In the genomic region with DNA sequence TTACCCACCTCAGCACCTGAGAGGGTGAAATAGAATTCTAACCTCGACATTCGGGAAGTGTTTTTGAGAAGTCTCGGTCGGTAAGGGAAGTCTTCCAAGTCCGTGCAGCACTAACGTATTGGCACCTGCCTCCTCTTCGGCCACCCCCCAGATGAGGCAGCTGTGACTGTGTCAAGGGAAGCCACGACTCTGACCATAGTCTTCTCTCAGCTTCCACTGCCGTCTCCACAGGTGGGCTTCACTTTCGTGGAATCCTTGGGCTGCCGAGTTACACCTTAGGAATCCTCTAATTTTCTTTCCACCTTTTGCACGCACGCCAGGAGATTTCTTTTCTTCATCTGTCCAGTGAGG, we compare ENCODE assay signal across 8 cellular contexts. TPM values are rescaled to one million over a fixed set of nuclear protein-coding genes. Genes with fewer than 3 reads are reported as not detected.
DNase-seq lines count a peak whose midpoint lies in the region; ATAC-seq and TF ChIP-seq lines count a peak whose summit lies in the region.

No MANE protein-coding gene starts in this region.

- TF ChIP-seq CTCF in activated CD8-positive, alpha-beta T cell treated with anti-CD3 and anti-CD28 coated beads for 36 hours (IDR thresholded peaks at IDR 0.05): peak; percentile 7
- TF ChIP-seq CTCF in heart left ventricle (IDR thresholded peaks at IDR 0.05): no peak
- TF ChIP-seq CTCF in sigmoid colon (IDR thresholded peaks at IDR 0.05): peak in 3 of 4 experiments; percentile 4 to 11 (median 6)
- TF ChIP-seq CTCF in GM20000 (IDR thresholded peaks at IDR 0.05; ENCODE audit: extremely low read depth, missing control alignments): no peak

- no peaks in the 10 kb centered on the region for H3K27me3 Mint-ChIP-seq in activated CD8-positive, alpha-beta T cell treated with anti-CD3 and anti-CD28 coated beads for 36 hours

- POLR2A ChIA-PET in activated CD8-positive, alpha-beta T cell treated with anti-CD3 and anti-CD28 coated beads for 36 hours (lab: Charles Lee): interaction anchor here (1.0 to 1.3 kb wide), 2 partner anchors 11 to 63 kb away, joined by 3 to 4 read pairs; no protein-coding TSS in a partner anchor

- H3K36me3 Mint-ChIP-seq in activated CD8-positive, alpha-beta T cell treated with anti-CD3 and anti-CD28 coated beads for 36 hours (ENCODE audit: low read depth): peaks cover 13% of the 10 kb centered on the region

- peak; percentile 6 to 19 for ATAC-seq in activated CD4-positive, CD25-positive, alpha-beta regulatory T cell treated with anti-CD3 and anti-CD28 coated beads, Interleukin-2, amount 50 U/mL, for 24 hours
- ATAC-seq in HG03103 (IDR thresholded peaks at IDR 0.05; ENCODE audit: low read depth, unreplicated experiment) (peak; percentile 8), heart left ventricle (peak in 2 of 4 donors; percentile 5 to 7)
- peak; percentile 13 for ATAC-seq in activated CD8-positive, alpha-beta T cell treated with anti-CD3 and anti-CD28 coated beads for 36 hours

- no peak for DNase-seq in activated CD4-positive, CD25-positive, alpha-beta regulatory T cell treated with anti-CD3 and anti-CD28 coated beads, Interleukin-2, amount 50 U/mL, for 72 hours
- no peak for DNase-seq in activated CD8-positive, alpha-beta T cell treated with anti-CD3 and anti-CD28 coated beads for 36 hours
- DNase-seq in heart left ventricle (no peak), sigmoid colon (no peak), GM20000 (ENCODE audit: low spot score) (no peak), NCI-H82 treated with DMSO at 0.1 percent for 48 hours (lab: John Stamatoyannopoulos, UW; ENCODE audit: unreplicated experiment) (no peak)

- WGBS in heart left ventricle, 4 donors: 0 to 2% (median 2%) methylated on average over 11 to 13 of the region's 13 CpGs
- 1 to 4% methylated on average over 13 of the region's 13 CpGs for WGBS in sigmoid colon, 2 donors

- H3K4me1 ChIP-seq in heart left ventricle (peaks cover 0 to 53% (median 41%) of the 10 kb centered on the region in 12 donors), sigmoid colon (peaks cover 0 to 38% (median 28%) of the 10 kb centered on the region in 4 donors)

- intact Hi-C loops in activated CD8-positive, alpha-beta T cell treated with anti-CD3 and anti-CD28 coated beads for 36 hours (cut with micrococcal nuclease): no loop called here
- intact Hi-C loops in heart left ventricle (cut with DNase I): loop anchor here in 2 of 10 donors (5.0 kb wide), 2 partner anchors 96 to 101 kb away; no protein-coding TSS in a partner anchor
- intact Hi-C loops in sigmoid colon (cut with DNase I): loop anchor here (2.0 to 10.0 kb wide), 2 partner anchors 81 to 99 kb away; a partner anchor contains a TSS

- H3K4me1 Mint-ChIP-seq in activated CD8-positive, alpha-beta T cell treated with anti-CD3 and anti-CD28 coated beads for 36 hours (ENCODE audit: low read depth): peaks cover 28% of the 10 kb centered on the region

- H3K9me3 Mint-ChIP-seq in activated CD8-positive, alpha-beta T cell treated with anti-CD3 and anti-CD28 coated beads for 36 hours: no peaks in the 10 kb centered on the region

- peak overlapping the region; percentile 93 for H3K27ac Mint-ChIP-seq in activated CD8-positive, alpha-beta T cell treated with anti-CD3 and anti-CD28 coated beads for 36 hours

- H3K9me3 ChIP-seq in heart left ventricle (no peaks in the 10 kb centered on the region), sigmoid colon (no peaks in the 10 kb centered on the region)

- TF ChIP-seq POLR2A in heart left ventricle (IDR thresholded peaks at IDR 0.05): no peak
- TF ChIP-seq POLR2A in sigmoid colon (IDR thresholded peaks at IDR 0.05): no peak

- H3K4me3 ChIP-seq in heart left ventricle (peak overlapping the region; percentile 68 to 93 (median 84)), sigmoid colon (peak overlapping the region; percentile 47 to 83 (median 68))

- no peak for TF ChIP-seq EP300 in sigmoid colon (IDR thresholded peaks at IDR 0.05)

- peak overlapping the region; percentile 88 for H3K4me3 Mint-ChIP-seq in activated CD8-positive, alpha-beta T cell treated with anti-CD3 and anti-CD28 coated beads for 36 hours

- H3K27ac ChIP-seq in heart left ventricle: peak overlapping the region; percentile 81 to 95 (median 91)
- H3K27ac ChIP-seq in sigmoid colon: peak overlapping the region; percentile 82 to 88 (median 87)

- CTCF ChIA-PET in activated CD8-positive, alpha-beta T cell treated with anti-CD3 and anti-CD28 coated beads for 36 hours (lab: Charles Lee): interaction anchor here (0.7 to 1.8 kb wide), 9 partner anchors 9 to 190 kb away, joined by 3 to 10 read pairs (median 4); no protein-coding TSS in a partner anchor

- H3K27me3 ChIP-seq in heart left ventricle (no peaks in the 10 kb centered on the region), sigmoid colon (no peaks in the 10 kb centered on the region)

- H3K36me3 ChIP-seq in heart left ventricle (peaks cover 0 to 51% (median 35%) of the 10 kb centered on the region in 9 donors), sigmoid colon (peaks cover 0 to 32% (median 3%) of the 10 kb centered on the region in 4 donors)

RNA-seq across cellular contexts. Expression of a gene that starts 0.8 kb away (rescaled TPM):
- 10 to 100 TPM; 49.2 to 54.1 TPM for total RNA-seq in activated CD8-positive, alpha-beta T cell treated with anti-CD3 and anti-CD28 coated beads for 36 hours
- total RNA-seq in heart left ventricle (10 to 100 TPM; 48.5 to 66.8 (median 59.0) TPM), sigmoid colon (10 to 100 TPM; 39.1 to 80.5 (median 49.8) TPM)
- polyA plus RNA-seq in heart left ventricle (10 to 100 TPM; 29.3 to 70.1 TPM), sigmoid colon (100 to 1,000 TPM in 1 of 3 donors, 10 to 100 TPM in 2; 52.1 to 109 (median 95.5) TPM)

RNA-seq across cellular contexts. Expression of a gene that starts 34.8 kb away (rescaled TPM):
- not detected for total RNA-seq in activated CD8-positive, alpha-beta T cell treated with anti-CD3 and anti-CD28 coated beads for 36 hours
- total RNA-seq in heart left ventricle (1 to 10 TPM in 1 of 9 donors, under 1 TPM in 1, not detected in 7; 0.52 to 1.7 TPM), sigmoid colon (not detected)
- polyA plus RNA-seq in heart left ventricle (under 1 TPM; 0.08 to 0.15 TPM), sigmoid colon (under 1 TPM in 1 of 3 donors, not detected in 2; 0.06 TPM)

RNA-seq across cellular contexts. Expression of a gene that starts 52.6 kb away (rescaled TPM):
- total RNA-seq in activated CD8-positive, alpha-beta T cell treated with anti-CD3 and anti-CD28 coated beads for 36 hours: 10 to 100 TPM; 10.5 to 11.6 TPM
- 10 to 100 TPM in 6 of 9 donors, 1 to 10 TPM in 3; 8.5 to 18.5 (median 12.8) TPM for total RNA-seq in heart left ventricle
- 10 to 100 TPM in 1 of 2 donors, 1 to 10 TPM in 1; 8.2 to 15.8 TPM for polyA plus RNA-seq in heart left ventricle
- total RNA-seq in sigmoid colon: 10 to 100 TPM; 26.6 to 35.2 (median 33.2) TPM
- 10 to 100 TPM; 10.2 to 27.4 (median 10.8) TPM for polyA plus RNA-seq in sigmoid colon

Comparison
In these comparisons a context has a peak if more than half of its experiments do, and no peak if none do; other contexts are left out.
1. CTCF ChIP-seq: peak in activated CD8-positive, alpha-beta T cell treated with anti-CD3 and anti-CD28 coated beads for 36 hours (single experiment) and sigmoid colon (3 of 4); none in heart left ventricle (0 of 12) and GM20000 (single experiment).